Comparison of ENCODE assay signal across 8 cellular contexts in genomic region chr1:61081637-61082335, GRCh38. TPM values are rescaled to one million over a fixed set of nuclear protein-coding genes. Genes with fewer than 3 reads are reported as not detected.
DNase-seq lines count a peak whose midpoint lies in the region; ATAC-seq and TF ChIP-seq lines count a peak whose summit lies in the region.

No MANE protein-coding gene starts in this region.

- DNase-seq in H4 (ENCODE audit: low spot score) (peak; percentile 57), NCI-H748 treated with DMSO at 0.1 percent for 48 hours (lab: John Stamatoyannopoulos, UW) (peak; percentile 12), activated T-helper 1 cell treated with Interleukin-2 at 50 U/mL for 16 hours (ENCODE audit: low read depth) (peak; percentile 22), esophagus squamous epithelium (lab: John Stamatoyannopoulos, UW) (no peak), thoracic aorta (ENCODE audit: low spot score) (no peak), GM20000 (ENCODE audit: low spot score) (no peak)
- DNase-seq in naive thymus-derived CD4-positive, alpha-beta T cell: peak in 8 of 9 donors; percentile 41 to 66 (median 54)

- H3K36me3 ChIP-seq in esophagus squamous epithelium (no peaks in the 10 kb centered on the region), thoracic aorta (no peaks in the 10 kb centered on the region)
- no peaks in the 10 kb centered on the region for H3K36me3 ChIP-seq in naive thymus-derived CD4-positive, alpha-beta T cell (ENCODE audit: control insufficient read depth in 2 of 3, insufficient read depth in 3 of 3, low read length in 3 of 3)

- 1 to 2% methylated on average over 16 to 26 of the region's 47 CpGs for WGBS in esophagus squamous epithelium, 2 donors

- H3K36me3 Mint-ChIP-seq in naive thymus-derived CD4-positive, alpha-beta T cell: peaks cover 0 to 4% (median 0%) of the 10 kb centered on the region in 5 donors

- intact Hi-C loops in esophagus squamous epithelium (cut with DNase I): no loop called here
- intact Hi-C loops in naive thymus-derived CD4-positive, alpha-beta T cell (cut with micrococcal nuclease): loop anchor here in 1 of 2 donors (1.0 to 5.0 kb wide), 3 partner anchors 9 to 1784 kb away; partner anchors contain the start of genes ATG4C and FGGY

- H3K27ac ChIP-seq in esophagus squamous epithelium (peak overlapping the region; percentile 90 to 96 (median 95)), thoracic aorta (peak overlapping the region; percentile 79 to 87)
- H3K27ac ChIP-seq in naive thymus-derived CD4-positive, alpha-beta T cell (ENCODE audit: low read depth, low read length): peak overlapping the region; percentile 39

- H3K4me1 ChIP-seq in esophagus squamous epithelium: peaks cover 27 to 71% (median 33%) of the 10 kb centered on the region in 3 donors
- H3K4me1 ChIP-seq in naive thymus-derived CD4-positive, alpha-beta T cell (ENCODE audit: control insufficient read depth in 2 of 2, insufficient read depth in 2 of 2, low read length in 2 of 2): peaks cover 17 to 34% of the 10 kb centered on the region in 2 donors
- H3K4me1 ChIP-seq in thoracic aorta (ENCODE audit: control insufficient read depth in 1 of 2, low read depth in 2 of 2): peaks cover 24 to 28% of the 10 kb centered on the region in 2 donors

- H3K27me3 Mint-ChIP-seq in naive thymus-derived CD4-positive, alpha-beta T cell: peaks cover 0 to 78% (median 0%) of the 10 kb centered on the region in 5 donors

- TF ChIP-seq POLR2A in esophagus squamous epithelium (IDR thresholded peaks at IDR 0.05): no peak

- POLR2A ChIA-PET in naive thymus-derived CD4-positive, alpha-beta T cell (lab: Charles Lee): interaction anchor here (0.5 to 1.3 kb wide), 7 partner anchors 24 to 1344 kb away, joined by 3 to 9 read pairs (median 3); no protein-coding TSS in a partner anchor

- no peak for TF ChIP-seq CTCF in esophagus squamous epithelium (IDR thresholded peaks at IDR 0.05)
- TF ChIP-seq CTCF in thoracic aorta (IDR thresholded peaks at IDR 0.05): no peak
- no peak for TF ChIP-seq CTCF in GM20000 (IDR thresholded peaks at IDR 0.05; ENCODE audit: extremely low read depth, missing control alignments)

- H3K4me3 ChIP-seq in esophagus squamous epithelium (peak overlapping the region; percentile 70 to 85 (median 82)), thoracic aorta (peak overlapping the region; percentile 96)
- peak overlapping the region; percentile 71 for H3K4me3 ChIP-seq in naive thymus-derived CD4-positive, alpha-beta T cell (ENCODE audit: low read length)

- H3K27me3 ChIP-seq in esophagus squamous epithelium (no peaks in the 10 kb centered on the region), thoracic aorta (replicated peaks; ENCODE audit: insufficient read depth) (no peaks in the 10 kb centered on the region)
- no peaks in the 10 kb centered on the region for H3K27me3 ChIP-seq in naive thymus-derived CD4-positive, alpha-beta T cell (ENCODE audit: control insufficient read depth in 2 of 2, insufficient read depth in 2 of 2, low read length in 2 of 2)

- peak overlapping the region in 7 of 9 donors; percentile 44 to 99 (median 92) for H3K27ac Mint-ChIP-seq in naive thymus-derived CD4-positive, alpha-beta T cell

- H3K4me3 Mint-ChIP-seq in naive thymus-derived CD4-positive, alpha-beta T cell: peak overlapping the region; percentile 59 to 97 (median 88)

- H3K4me1 Mint-ChIP-seq in naive thymus-derived CD4-positive, alpha-beta T cell: peaks cover 34 to 49% (median 47%) of the 10 kb centered on the region in 7 donors

- CTCF ChIA-PET in naive thymus-derived CD4-positive, alpha-beta T cell (lab: Charles Lee): interaction anchor here (0.8 kb wide), 1 partner anchor 17 kb away, joined by 3 read pairs; no protein-coding TSS in a partner anchor

- peak; percentile 4 for ATAC-seq in naive thymus-derived CD4-positive, alpha-beta T cell
- ATAC-seq in thoracic aorta (ENCODE audit: insufficient number of reproducible peaks, low FRiP score, low read depth) (no peak), GM21825 (IDR thresholded peaks at IDR 0.05; ENCODE audit: unreplicated experiment) (no peak)

- peaks cover 0 to 5% (median 0%) of the 10 kb centered on the region in 11 donors for H3K9me3 Mint-ChIP-seq in naive thymus-derived CD4-positive, alpha-beta T cell

- H3K9me3 ChIP-seq in esophagus squamous epithelium (no peaks in the 10 kb centered on the region), thoracic aorta (no peaks in the 10 kb centered on the region)
- no peaks in the 10 kb centered on the region for H3K9me3 ChIP-seq in naive thymus-derived CD4-positive, alpha-beta T cell (ENCODE audit: control insufficient read depth in 2 of 3, low read length in 3 of 3)

RNA-seq across cellular contexts. Expression of gene NFIA, which starts 0.6 kb away (rescaled TPM):
- 3.9 and 7.4 TPM in 2 replicates for total RNA-seq in H4 (2014; rRNA removed; shearing (Covaris generic))
- total RNA-seq in esophagus squamous epithelium (10 to 100 TPM; 27.9 to 79.9 (median 36.7) TPM), thoracic aorta (100 to 1,000 TPM in 1 of 2 donors, 10 to 100 TPM in 1; 99.8 to 118 TPM)
- 1 to 10 TPM; 1.0 to 8.6 (median 6.0) TPM for total RNA-seq in naive thymus-derived CD4-positive, alpha-beta T cell
- 1 to 10 TPM; 5.3 to 5.9 TPM for polyA plus RNA-seq in naive thymus-derived CD4-positive, alpha-beta T cell

Comparison
In these comparisons a context has a peak if more than half of its experiments do, and no peak if none do; other contexts are left out.
1. DNase-seq: peak in H4 (single experiment), NCI-H748 treated with DMSO at 0.1 percent for 48 hours (single experiment), activated T-helper 1 cell treated with Interleukin-2 at 50 U/mL for 16 hours (single experiment) and naive thymus-derived CD4-positive, alpha-beta T cell (8 of 9); none in esophagus squamous epithelium (single experiment), thoracic aorta (single experiment) and GM20000 (single experiment).
2. H3K27ac ChIP-seq: peak in every context shown above with its lines; median percentile 95 in esophagus squamous epithelium; 83 in thoracic aorta; 39 in naive thymus-derived CD4-positive, alpha-beta T cell.
3. Peak in every context shown above with its lines, with median percentiles within 50 percentile points of each other: H3K4me3 ChIP-seq.